In the genomic region with DNA sequence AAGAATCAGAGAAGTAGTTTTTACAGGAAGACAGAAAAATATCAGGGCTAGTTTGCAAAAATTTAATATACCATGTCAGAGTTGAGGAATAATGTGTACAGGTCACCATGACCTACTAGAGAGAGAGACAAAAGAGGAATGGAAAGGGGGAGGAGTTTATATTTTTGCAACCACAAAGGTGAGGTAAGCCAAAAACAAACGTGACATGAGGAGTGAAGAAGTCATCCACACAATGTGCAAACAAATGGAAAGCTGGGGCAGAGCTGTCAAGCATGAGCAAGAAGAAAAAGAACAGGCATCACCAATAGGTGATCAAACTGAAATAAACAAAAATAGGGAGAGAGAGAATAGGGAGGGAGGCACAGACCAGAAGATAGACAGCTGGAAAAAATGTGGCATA, we compare ENCODE assay signal across 1 cellular context.
TF ChIP-seq lines count a peak whose summit lies in the region.

No MANE protein-coding gene starts in this region.

TF ChIP-seq in HepG2, 621 proteins besides CTCF, POLR2A, EP300 and RAD21 (continued from another document):
- TF ChIP-seq RARA (CRISPR knock-in tag; IDR thresholded peaks at IDR 0.05) (0 out of 2 replicates have a peak, but pooled peaks have one; percentile 5), SOX13 (IDR thresholded peaks at IDR 0.05) (peak; percentile 66; the same call in 1 of the 2 replicates), SOX13 (CRISPR knock-in tag; conservative IDR thresholded peaks at IDR 0.05 in 1 of 2, IDR thresholded peaks at IDR 0.05 in 1 of 2) (peak in 1 of 2 experiments; percentile 87; a peak in 2 of 4 replicates), SOX5 (CRISPR knock-in tag; IDR thresholded peaks at IDR 0.05; ENCODE audit: borderline replicate concordance) (peak; percentile 70), BHLHE40 (IDR thresholded peaks at IDR 0.05; ENCODE audit: low read length) (peak; percentile 73; the same call in 1 of the 2 replicates), FOXP1 (IDR thresholded peaks at IDR 0.05) (no peak), FOXP1 (CRISPR knock-in tag; IDR thresholded peaks at IDR 0.05) (peak; percentile 60), TCF7 (IDR thresholded peaks at IDR 0.05; ENCODE audit: low read depth) (0 out of 2 replicates have a peak, but pooled peaks have one; percentile 19), HDAC2 (CRISPR knock-in tag; IDR thresholded peaks at IDR 0.05) (no peak)
- TF ChIP-seq, protein P1, sequence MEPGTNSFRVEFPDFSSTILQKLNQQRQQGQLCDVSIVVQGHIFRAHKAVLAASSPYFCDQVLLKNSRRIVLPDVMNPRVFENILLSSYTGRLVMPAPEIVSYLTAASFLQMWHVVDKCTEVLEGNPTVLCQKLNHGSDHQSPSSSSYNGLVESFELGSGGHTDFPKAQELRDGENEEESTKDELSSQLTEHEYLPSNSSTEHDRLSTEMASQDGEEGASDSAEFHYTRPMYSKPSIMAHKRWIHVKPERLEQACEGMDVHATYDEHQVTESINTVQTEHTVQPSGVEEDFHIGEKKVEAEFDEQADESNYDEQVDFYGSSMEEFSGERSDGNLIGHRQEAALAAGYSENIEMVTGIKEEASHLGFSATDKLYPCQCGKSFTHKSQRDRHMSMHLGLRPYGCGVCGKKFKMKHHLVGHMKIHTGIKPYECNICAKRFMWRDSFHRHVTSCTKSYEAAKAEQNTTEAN (CRISPR knock-in tag; conservative IDR thresholded peaks at IDR 0.05), result no peak
